8 cellular contexts compared by ENCODE assay signal in genomic region chr14:64704145-64704742, GRCh38. TPM values are rescaled to one million over a fixed set of nuclear protein-coding genes. Genes with fewer than 3 reads are reported as not detected.
DNase-seq lines count a peak whose midpoint lies in the region; ATAC-seq and TF ChIP-seq lines count a peak whose summit lies in the region.

Gene PLEKHG3, plus strand, starts transcription at chr14:64704424. Its CDS starts 23,208 bp downstream, at chr14:64727632.

- H3K4me3 Mint-ChIP-seq in activated T-helper 17 cell treated with anti-CD3 and anti-CD28 coated beads, Interleukin-2, amount 50 U/mL, for 72 hours: peak within 1 kb of the TSS; percentile 85

- H3K4me3 ChIP-seq in fibroblast of mammary gland (ENCODE audit: control insufficient read depth, low read depth, low read length): peak within 1 kb of the TSS; percentile 60
- H3K4me3 ChIP-seq in mucosa of rectum (ENCODE audit: low read length in 2 of 2): peak within 1 kb of the TSS; percentile 87 to 92
- peak within 1 kb of the TSS; percentile 85 to 88 for H3K4me3 ChIP-seq in tibial artery

- intact Hi-C loops in tibial artery (cut with DNase I; ENCODE audit: low total_unique reads): no loop called here

- peak within 1 kb of the TSS; percentile 86 to 99 for H3K9ac ChIP-seq in mucosa of rectum (ENCODE audit: low read depth in 1 of 2, low read length in 2 of 2)

- ATAC-seq in activated T-helper 17 cell treated with anti-CD3 and anti-CD28 coated beads, Interleukin-2, amount 50 U/mL, for 72 hours (replicated peaks): peak; percentile 36
- ATAC-seq in HG03139 (IDR thresholded peaks at IDR 0.05; ENCODE audit: unreplicated experiment): no peak

- no peaks in the 10 kb centered on the region for H3K36me3 Mint-ChIP-seq in activated T-helper 17 cell treated with anti-CD3 and anti-CD28 coated beads, Interleukin-2, amount 50 U/mL, for 72 hours (ENCODE audit: low read depth)

- peaks cover 43% of the 10 kb centered on the region for H3K4me1 Mint-ChIP-seq in activated T-helper 17 cell treated with anti-CD3 and anti-CD28 coated beads, Interleukin-2, amount 50 U/mL, for 72 hours

- no peaks in the 10 kb centered on the region for H3K27me3 Mint-ChIP-seq in activated T-helper 17 cell treated with anti-CD3 and anti-CD28 coated beads, Interleukin-2, amount 50 U/mL, for 72 hours

- H3K9me3 Mint-ChIP-seq in activated T-helper 17 cell treated with anti-CD3 and anti-CD28 coated beads, Interleukin-2, amount 50 U/mL, for 72 hours: no peaks in the 10 kb centered on the region

- H3K27me3 ChIP-seq in mucosa of rectum (ENCODE audit: control insufficient read depth in 2 of 2, insufficient read depth in 2 of 2, low read length in 2 of 2): peaks cover 0 to 2% of the 10 kb centered on the region in 2 donors
- H3K27me3 ChIP-seq in tibial artery: no peaks in the 10 kb centered on the region

- H3K9me3 ChIP-seq in mucosa of rectum (ENCODE audit: control insufficient read depth in 2 of 2, low read length in 2 of 2) (no peaks in the 10 kb centered on the region), tibial artery (no peaks in the 10 kb centered on the region)

- peak within 1 kb of the TSS; percentile 93 to 94 for H3K27ac ChIP-seq in mucosa of rectum (ENCODE audit: low read depth in 2 of 2, low read length in 2 of 2)
- peak within 1 kb of the TSS; percentile 95 for H3K27ac ChIP-seq in tibial artery

- H3K4me1 ChIP-seq in mucosa of rectum (ENCODE audit: control insufficient read depth in 2 of 2, insufficient read depth in 2 of 2, low read length in 2 of 2): peaks cover 52 to 62% of the 10 kb centered on the region in 2 donors
- peaks cover 0 to 52% (median 38%) of the 10 kb centered on the region in 4 donors for H3K4me1 ChIP-seq in tibial artery

- H3K27ac Mint-ChIP-seq in activated T-helper 17 cell treated with anti-CD3 and anti-CD28 coated beads, Interleukin-2, amount 50 U/mL, for 72 hours: peak within 1 kb of the TSS; percentile 72

- no peaks in the 10 kb centered on the region for H3K36me3 ChIP-seq in mucosa of rectum (ENCODE audit: control insufficient read depth in 2 of 2, insufficient read depth in 2 of 2, low read length in 2 of 2)
- no peaks in the 10 kb centered on the region for H3K36me3 ChIP-seq in tibial artery

- TF ChIP-seq CTCF in fibroblast of mammary gland (conservative IDR thresholded peaks at IDR 0.05; ENCODE audit: control insufficient read depth, insufficient read depth, low read depth, low read length) (no peak), tibial artery (IDR thresholded peaks at IDR 0.05) (no peak)

- DNase-seq in NCI-H2029 (lab: John Stamatoyannopoulos, UW): peak; percentile 41
- DNase-seq in NCI-H2029 treated with DMSO at 0.1 percent for 48 hours (lab: John Stamatoyannopoulos, UW): no peak
- peak; percentile 79 for DNase-seq in NCI-H2227 (lab: John Stamatoyannopoulos, UW; ENCODE audit: unreplicated experiment)
- peak; percentile 56 for DNase-seq in fibroblast of mammary gland (ENCODE audit: low read depth)
- peak; percentile 60 to 92 for DNase-seq in tibial artery

RNA-seq across cellular contexts. Expression of gene PLEKHG3, which starts in this region (rescaled TPM):
- total RNA-seq in activated T-helper 17 cell treated with anti-CD3 and anti-CD28 coated beads, Interleukin-2, amount 50 U/mL, for 72 hours: 10 to 100 TPM; 17.2 to 19.2 TPM
